8 cellular contexts compared by ENCODE assay signal in the genomic region with DNA sequence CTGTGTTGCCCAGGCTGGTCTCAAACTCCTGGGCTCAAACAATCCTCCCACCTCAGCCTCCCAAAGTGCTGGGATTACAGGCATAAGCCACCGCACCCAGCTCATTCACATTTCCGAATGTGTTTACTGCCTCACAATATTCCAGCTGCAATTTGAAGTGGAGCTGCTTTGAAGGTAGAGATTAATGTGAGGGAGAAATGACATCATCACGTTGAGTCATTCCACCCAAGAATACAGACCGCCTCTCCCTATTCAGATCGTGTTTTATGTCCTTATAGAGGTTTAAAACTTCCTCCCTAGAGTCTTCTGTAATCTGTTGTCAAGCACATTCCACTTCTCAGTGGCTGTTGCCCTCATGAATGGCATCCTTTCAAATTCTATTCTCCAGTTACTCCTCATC.
DNase-seq lines count a peak whose midpoint lies in the region; ATAC-seq, FAIRE-seq and TF ChIP-seq lines count a peak whose summit lies in the region.

No MANE protein-coding gene starts in this region.

- H2AFZ ChIP-seq in hepatocyte = no peak overlapping the region

- no peaks in the 10 kb centered on the region for H3K9me2 ChIP-seq in hepatocyte (replicated peaks; ENCODE audit: insufficient read depth)

- no peak for TF ChIP-seq POLR2A in H54 (IDR thresholded peaks at IDR 0.05; ENCODE audit: low read depth, low read length)
- TF ChIP-seq POLR2A in tibial nerve (IDR thresholded peaks at IDR 0.05) = no peak

- H3K79me2 ChIP-seq in hepatocyte = no peaks in the 10 kb centered on the region

- no peak overlapping the region for H3K4me3 ChIP-seq in hepatocyte
- no peak overlapping the region for H3K4me3 ChIP-seq in left ventricle myocardium inferior
- no peak overlapping the region for H3K4me3 ChIP-seq in tibial nerve

- no peaks in the 10 kb centered on the region for H3K27me3 Mint-ChIP-seq in activated CD8-positive, alpha-beta T cell treated with anti-CD3 and anti-CD28 coated beads, Interleukin-2, amount 10 ng/mL, durations not matched to agents 7 days and 5 days (ENCODE audit: low read depth)

- TF ChIP-seq EP300 in tibial nerve (IDR thresholded peaks at IDR 0.05) = no peak

- DNase-seq in A172 (ENCODE audit: low spot score) (peak; percentile 99), H54 (ENCODE audit: insufficient read length, low spot score) (peak; percentile 98), hepatocyte (ENCODE audit: low spot score) (peak; percentile 34), left ventricle myocardium inferior (no peak), NCI-H2029 (lab: John Stamatoyannopoulos, UW) (no peak), tibial nerve (ENCODE audit: low spot score in 2 of 2) (no peak)
- peak; percentile 32 for DNase-seq in activated CD8-positive, alpha-beta T cell treated with anti-CD3 and anti-CD28 coated beads, Interleukin-2, amount 10 ng/mL, durations not matched to agents 7 days and 5 days

- intact Hi-C loops in left ventricle myocardium inferior (cut with micrococcal nuclease) = no loop called here

- H3K4me1 ChIP-seq in hepatocyte (ENCODE audit: insufficient read depth) = peaks cover 12% of the 10 kb centered on the region
- H3K4me1 ChIP-seq in left ventricle myocardium inferior = no peaks in the 10 kb centered on the region
- no peaks in the 10 kb centered on the region for H3K4me1 ChIP-seq in tibial nerve

- 83% methylated on average over 5 of the region's 5 CpGs for WGBS in hepatocyte (ENCODE audit: low lambda C conversion rate, missing lambda C conversion rate)
- WGBS in tibial nerve, 2 donors = 43 to 71% methylated on average over 5 of the region's 5 CpGs

- H3K27me3 ChIP-seq in hepatocyte = no peaks in the 10 kb centered on the region
- H3K27me3 ChIP-seq in left ventricle myocardium inferior (ENCODE audit: low read depth) = no peaks in the 10 kb centered on the region
- H3K27me3 ChIP-seq in tibial nerve = no peaks in the 10 kb centered on the region

- H4K20me1 ChIP-seq in hepatocyte (ENCODE audit: insufficient read depth, poor library complexity, severe bottlenecking) = no peaks in the 10 kb centered on the region

- TF ChIP-seq CTCF in hepatocyte (IDR thresholded peaks at IDR 0.05; ENCODE audit: poor library complexity) (no peak), left ventricle myocardium inferior (IDR thresholded peaks at IDR 0.05; ENCODE audit: borderline replicate concordance) (no peak), tibial nerve (IDR thresholded peaks at IDR 0.05) (no peak)

- no peaks in the 10 kb centered on the region for H3K36me3 ChIP-seq in hepatocyte (replicated peaks; ENCODE audit: insufficient read depth, low read depth)
- H3K36me3 ChIP-seq in left ventricle myocardium inferior = peaks cover 10% of the 10 kb centered on the region
- H3K36me3 ChIP-seq in tibial nerve = no peaks in the 10 kb centered on the region

- H3K27ac Mint-ChIP-seq in activated CD8-positive, alpha-beta T cell treated with anti-CD3 and anti-CD28 coated beads, Interleukin-2, amount 10 ng/mL, durations not matched to agents 7 days and 5 days = peak overlapping the region; percentile 99

- CTCF ChIA-PET in activated CD8-positive, alpha-beta T cell treated with anti-CD3 and anti-CD28 coated beads, Interleukin-2, amount 10 ng/mL, durations not matched to agents 7 days and 5 days (lab: Charles Lee) = interaction anchor here (1.1 to 1.5 kb wide), 2 partner anchors 18 to 33 kb away, joined by 3 read pairs; no protein-coding TSS in a partner anchor

- POLR2A ChIA-PET in activated CD8-positive, alpha-beta T cell treated with anti-CD3 and anti-CD28 coated beads, Interleukin-2, amount 10 ng/mL, durations not matched to agents 7 days and 5 days (lab: Charles Lee) = interaction anchor here (0.6 to 5.7 kb wide), 3 partner anchors 11 to 70 kb away, joined by 3 to 128 read pairs (median 29); no protein-coding TSS in a partner anchor

- FAIRE-seq in H54 (lab: Jason Lieb, UNC) = peak; percentile 38

- H3K27ac ChIP-seq in hepatocyte (peak overlapping the region; percentile 94), left ventricle myocardium inferior (replicated peaks) (no peak overlapping the region), tibial nerve (no peak overlapping the region)

- ATAC-seq in activated CD8-positive, alpha-beta T cell treated with anti-CD3 and anti-CD28 coated beads, Interleukin-2, amount 10 ng/mL, durations not matched to agents 7 days and 5 days = no peak
- ATAC-seq in GM19023 (IDR thresholded peaks at IDR 0.05; ENCODE audit: unreplicated experiment) = no peak

- peaks cover 37% of the 10 kb centered on the region for H3K4me1 Mint-ChIP-seq in activated CD8-positive, alpha-beta T cell treated with anti-CD3 and anti-CD28 coated beads, Interleukin-2, amount 10 ng/mL, durations not matched to agents 7 days and 5 days (ENCODE audit: low read depth)

- peaks cover 12% of the 10 kb centered on the region for H3K9me3 ChIP-seq in hepatocyte (ENCODE audit: low read depth)
- H3K9me3 ChIP-seq in left ventricle myocardium inferior (replicated peaks) = peaks cover 29% of the 10 kb centered on the region
- peaks cover 4 to 42% (median 8%) of the 10 kb centered on the region in 4 donors for H3K9me3 ChIP-seq in tibial nerve

- peaks cover 73% of the 10 kb centered on the region for H3K36me3 Mint-ChIP-seq in activated CD8-positive, alpha-beta T cell treated with anti-CD3 and anti-CD28 coated beads, Interleukin-2, amount 10 ng/mL, durations not matched to agents 7 days and 5 days (ENCODE audit: low read depth)

- H3K9me3 Mint-ChIP-seq in activated CD8-positive, alpha-beta T cell treated with anti-CD3 and anti-CD28 coated beads, Interleukin-2, amount 10 ng/mL, durations not matched to agents 7 days and 5 days (ENCODE audit: insufficient read depth) = peaks cover 42% of the 10 kb centered on the region

- peak overlapping the region; percentile 17 for H3K4me3 Mint-ChIP-seq in activated CD8-positive, alpha-beta T cell treated with anti-CD3 and anti-CD28 coated beads, Interleukin-2, amount 10 ng/mL, durations not matched to agents 7 days and 5 days

- no peak overlapping the region for H3K4me2 ChIP-seq in hepatocyte

Comparison
In these comparisons a context has a peak if more than half of its experiments do, and no peak if none do; other contexts are left out.
1. DNase-seq: peak in A172 (single experiment), H54 (single experiment), activated CD8-positive, alpha-beta T cell treated with anti-CD3 and anti-CD28 coated beads, Interleukin-2, amount 10 ng/mL, durations not matched to agents 7 days and 5 days (single experiment) and hepatocyte (single experiment); none in left ventricle myocardium inferior (single experiment), NCI-H2029 (single experiment) and tibial nerve (0 of 2).